In the genomic region with DNA sequence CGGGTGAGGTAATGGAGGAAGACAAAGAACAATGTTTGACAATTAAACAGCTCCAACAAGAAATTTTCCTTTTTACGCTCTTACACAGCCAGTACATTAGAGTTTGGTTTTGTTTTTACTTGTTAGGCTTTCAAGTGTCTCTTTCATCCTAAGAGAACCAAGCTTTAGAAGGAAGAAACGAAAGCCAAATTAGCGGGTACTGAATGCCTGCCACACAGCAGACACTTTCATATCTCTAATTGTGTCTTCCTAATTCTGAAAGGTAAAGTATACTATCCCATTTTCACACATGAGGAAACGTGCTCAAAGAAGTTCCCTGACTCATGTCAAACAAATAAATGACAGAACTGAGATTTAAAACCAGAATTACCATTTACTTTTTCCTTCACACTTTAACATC, we compare ENCODE assay signal across 10 cellular contexts.
DNase-seq lines count a peak whose midpoint lies in the region; ATAC-seq, FAIRE-seq and TF ChIP-seq lines count a peak whose summit lies in the region.
"Had no signal": no experiment of that assay in that cellular context is flagged by ENCODE, and none has a peak within 500 bp of the region (broad histone marks: within the 10 kb centered on the region; RNA-seq: fewer than 3 reads in every experiment).

No MANE protein-coding gene starts in this region.

- H3K4me3 ChIP-seq in GM23248: no peak overlapping the region
- H3K4me3 ChIP-seq in adrenal gland: no peak overlapping the region
- H3K4me3 ChIP-seq: upper lobe of right lung had no signal

- 90 to 91% methylated on average over 5 of the region's 5 CpGs for WGBS in GM23248 (ENCODE audit: low coverage in 1 of 2, low lambda C conversion rate in 2 of 2, missing lambda C conversion rate in 2 of 2), 2 experiments
- WGBS in adrenal gland, 4 donors: 90 to 96% (median 90%) methylated on average over 5 of the region's 5 CpGs

- no peak overlapping the region for H2AFZ ChIP-seq in GM23248

- ATAC-seq in GM18907 (IDR thresholded peaks at IDR 0.05; ENCODE audit: unreplicated experiment) (peak; percentile 81), GM21619 (IDR thresholded peaks at IDR 0.05; ENCODE audit: unreplicated experiment) (peak; percentile 82), HG03432 (IDR thresholded peaks at IDR 0.05; ENCODE audit: unreplicated experiment) (peak; percentile 96), omental fat pad (ENCODE audit: low FRiP score) (no peak)
- ATAC-seq: left ventricle myocardium superior, upper lobe of right lung had no signal

- FAIRE-seq in islet of Langerhans (lab: Jason Lieb, UNC): peak; percentile 41

- H3K27me3 ChIP-seq in GM23248 (replicated peaks; ENCODE audit: insufficient read depth) (no peaks in the 10 kb centered on the region), adrenal gland (no peaks in the 10 kb centered on the region)
- H3K27me3 ChIP-seq: upper lobe of right lung had no signal

- peaks cover 100% of the 10 kb centered on the region for H3K79me2 ChIP-seq in GM23248 (ENCODE audit: insufficient read depth)

- H3K9me3 ChIP-seq in GM23248 (ENCODE audit: low read depth): no peaks in the 10 kb centered on the region
- H3K9me3 ChIP-seq in adrenal gland (replicated peaks in 1 of 3): peaks cover 0 to 4% (median 0%) of the 10 kb centered on the region in 3 donors
- H3K9me3 ChIP-seq: upper lobe of right lung had no signal

- no peak overlapping the region for H3K27ac ChIP-seq in GM23248
- H3K27ac ChIP-seq in adrenal gland: no peak overlapping the region
- H3K27ac ChIP-seq: upper lobe of right lung had no signal

- intact Hi-C loops in adrenal gland (cut with DNase I): no loop called here

- no peak overlapping the region for H3K4me2 ChIP-seq in GM23248 (ENCODE audit: unreplicated experiment)

- H3K4me1 ChIP-seq in GM23248 (ENCODE audit: insufficient read depth) (no peaks in the 10 kb centered on the region), adrenal gland (replicated peaks in 1 of 2) (peaks cover 0 to 2% of the 10 kb centered on the region in 2 donors)
- H3K4me1 ChIP-seq: upper lobe of right lung had no signal

- H3K36me3 ChIP-seq in GM23248 (ENCODE audit: low read depth) (peaks cover 23% of the 10 kb centered on the region), adrenal gland (replicated peaks in 1 of 2) (peaks cover 0 to 4% of the 10 kb centered on the region in 2 donors)

- in situ Hi-C loops in GM23248 (cut with MboI): no loop called here

- H3F3A ChIP-seq in GM23248 (ENCODE audit: insufficient read depth): peaks cover 35% of the 10 kb centered on the region

- no peak for TF ChIP-seq POLR2A in adrenal gland (IDR thresholded peaks at IDR 0.05)

- no peak for TF ChIP-seq CTCF in omental fat pad (IDR thresholded peaks at IDR 0.05)
- no peak for TF ChIP-seq CTCF in adrenal gland (IDR thresholded peaks at IDR 0.05)

- no peaks in the 10 kb centered on the region for H3K9me2 ChIP-seq in GM23248 (ENCODE audit: insufficient read depth)

- DNase-seq in omental fat pad (ENCODE audit: low spot score) (no peak), NCI-H82 treated with DMSO at 0.1 percent for 48 hours (lab: John Stamatoyannopoulos, UW; ENCODE audit: unreplicated experiment) (no peak), GM23248 (no peak), adrenal gland (no peak)
- DNase-seq: left ventricle myocardium superior, upper lobe of right lung had no signal

- H4K20me1 ChIP-seq in GM23248 (ENCODE audit: insufficient read depth): peaks cover 11% of the 10 kb centered on the region

- H3K9ac ChIP-seq in GM23248: no peak overlapping the region
